In genomic region chr4:40316333-40316781, GRCh38 we compare ENCODE assay signal across 8 cellular contexts. TPM values are rescaled to one million over a fixed set of nuclear protein-coding genes. Genes with fewer than 3 reads are reported as not detected.
DNase-seq lines count a peak whose midpoint lies in the region; ATAC-seq and TF ChIP-seq lines count a peak whose summit lies in the region.

No MANE protein-coding gene starts in this region.

- TF ChIP-seq CTCF in mucosa of descending colon (IDR thresholded peaks at IDR 0.05) = no peak

- peaks cover 15% of the 10 kb centered on the region for H3K4me1 ChIP-seq in mucosa of descending colon (ENCODE audit: low read depth)

- no peak overlapping the region for H3K4me3 ChIP-seq in mucosa of descending colon

- intact Hi-C loops in mucosa of descending colon (cut with DNase I, micrococcal nuclease) = loop anchor here in 1 of 2 donors (5.0 to 10.0 kb wide), 2 partner anchors 164 to 262 kb away; partner anchors contain the start of gene N4BP2

- peak; percentile 44 for DNase-seq in activated CD4-positive, alpha-beta T cell treated with anti-CD3 and anti-CD28 coated beads for 48 hours
- no peak for DNase-seq in activated CD4-positive, alpha-beta T cell treated with anti-CD3 and anti-CD28 coated beads, Interleukin-2, amount 50 U/mL, for 48 hours
- peak; percentile 97 for DNase-seq in M059J (ENCODE audit: low read depth)
- peak; percentile 47 for DNase-seq in brain pericyte (ENCODE audit: low read depth, low spot score)
- peak in 1 of 3 donors; percentile 9 for DNase-seq in mucosa of descending colon
- DNase-seq in NCI-H1694 treated with DMSO at 0.1 percent for 48 hours (lab: John Stamatoyannopoulos, UW) = no peak
- DNase-seq in hippocampal formation (lab: John Stamatoyannopoulos, UW) = no peak

- no peaks in the 10 kb centered on the region for H3K9me3 ChIP-seq in mucosa of descending colon

- H3K36me3 ChIP-seq in mucosa of descending colon (ENCODE audit: low read depth) = no peaks in the 10 kb centered on the region

- ATAC-seq in mucosa of descending colon = peak; percentile 52
- no peak for ATAC-seq in GM21515 (IDR thresholded peaks at IDR 0.05; ENCODE audit: unreplicated experiment)

RNA-seq across cellular contexts. Expression of gene CHRNA9, which starts 18.8 kb away (rescaled TPM):
- 1.5 and 3.1 TPM in 2 replicates for total RNA-seq in M059J (2014; rRNA removed; shearing (Covaris generic))
- not detected for total RNA-seq in mucosa of descending colon

Comparison
In these comparisons a context has a peak if more than half of its experiments do, and no peak if none do; other contexts are left out.
1. DNase-seq: peak in activated CD4-positive, alpha-beta T cell treated with anti-CD3 and anti-CD28 coated beads for 48 hours (single experiment), M059J (single experiment) and brain pericyte (single experiment); none in activated CD4-positive, alpha-beta T cell treated with anti-CD3 and anti-CD28 coated beads, Interleukin-2, amount 50 U/mL, for 48 hours (0 of 2), NCI-H1694 treated with DMSO at 0.1 percent for 48 hours (single experiment) and hippocampal formation (0 of 2).